In genomic region chr11:6611092-6612007, GRCh38 we compare ENCODE assay signal across 8 cellular contexts. TPM values are rescaled to one million over a fixed set of nuclear protein-coding genes. Genes with fewer than 3 reads are reported as not detected.
A peak's percentile ranks its signal among the peaks of the same experiment; 100 is the strongest.
DNase-seq lines count a peak whose midpoint lies in the region; FAIRE-seq and TF ChIP-seq lines count a peak whose summit lies in the region.

No MANE protein-coding gene starts in this region.

- DNase-seq in GM13976 (ENCODE audit: low spot score) (peak; percentile 28), HCEC 1CT (peak; percentile 43), NCI-H2227 treated with DMSO at 0.1 percent for 48 hours (lab: John Stamatoyannopoulos, UW) (peak; percentile 23), small intestine (peak; percentile 19), NOMO-1 treated with dmso at 0.1 percent for 144 hours (lab: John Stamatoyannopoulos, UW; ENCODE audit: unreplicated experiment) (no peak)
- no peak for DNase-seq in stimulated activated naive CD4-positive, alpha-beta T cell treated with Interleukin-2 at 50 U/mL for 16 hours (lab: John Stamatoyannopoulos, UW)

- peak overlapping the region; percentile 82 for H3K9ac ChIP-seq in iPS-18a (ENCODE audit: low read length)

- H3K4me1 ChIP-seq in iPS-18a (ENCODE audit: control insufficient read depth, low read depth, low read length) (peaks cover 10% of the 10 kb centered on the region), small intestine (ENCODE audit: control insufficient read depth in 2 of 2, insufficient read depth in 1 of 2, low read depth in 1 of 2, low read length in 1 of 2) (peaks cover 4 to 7% of the 10 kb centered on the region in 2 donors)

- TF ChIP-seq CTCF in GM13976 (IDR thresholded peaks at IDR 0.05; ENCODE audit: borderline replicate concordance, control extremely low read depth, extremely low read depth, insufficient read depth, missing control alignments), result no peak

- H3K27ac ChIP-seq in angular gyrus (ENCODE audit: low read depth, low read length) (peak overlapping the region; percentile 51), iPS-18a (ENCODE audit: low read length) (peak overlapping the region; percentile 9), small intestine (ENCODE audit: low read depth in 1 of 2, low read length in 1 of 2) (peak overlapping the region; percentile 92 to 96)

- 8 to 11% (median 10%) methylated on average over 41 to 45 of the region's 45 CpGs for WGBS in small intestine, 3 donors

- H3K27me3 ChIP-seq in iPS-18a (ENCODE audit: control insufficient read depth, insufficient read depth, low read length), result no peaks in the 10 kb centered on the region
- H3K27me3 ChIP-seq in small intestine (ENCODE audit: control insufficient read depth in 2 of 2, insufficient read depth in 2 of 2, low read length in 2 of 2), result no peaks in the 10 kb centered on the region

- H3K36me3 ChIP-seq in iPS-18a (ENCODE audit: control insufficient read depth, low read depth, low read length) (peaks cover 38% of the 10 kb centered on the region), small intestine (ENCODE audit: control insufficient read depth in 2 of 2, insufficient read depth in 2 of 2, low read length in 2 of 2) (peaks cover 9 to 14% of the 10 kb centered on the region in 2 donors)

- H3K4me3 ChIP-seq in iPS-18a (ENCODE audit: low read length), result peak overlapping the region; percentile 86
- peak overlapping the region; percentile 79 to 98 for H3K4me3 ChIP-seq in small intestine (ENCODE audit: low read depth in 1 of 2, low read length in 2 of 2)

- H3K9me3 ChIP-seq in iPS-18a (ENCODE audit: control insufficient read depth, low read depth, low read length) (no peaks in the 10 kb centered on the region), small intestine (ENCODE audit: control insufficient read depth, low read depth) (no peaks in the 10 kb centered on the region)

- no peak for FAIRE-seq in small intestine (lab: Jason Lieb, UNC)

- in situ Hi-C loops in GM13976 (cut with MboI; ENCODE audit: low sequenced_read_pairs, unreplicated experiment), result no loop called here

RNA-seq across cellular contexts. Expression of gene TAF10, which starts 0.7 kb away (rescaled TPM):
- 100 to 1,000 TPM in 2 of 3 donors, 10 to 100 TPM in 1; 62.6 to 133 (median 114) TPM for polyA plus RNA-seq in small intestine

RNA-seq across cellular contexts. Expression of gene ILK, which starts 7.8 kb away (rescaled TPM):
- 10 to 100 TPM; 73.9 to 97.3 (median 88.9) TPM for polyA plus RNA-seq in small intestine

RNA-seq across cellular contexts. Expression of gene TPP1, which starts 7.9 kb away (rescaled TPM):
- polyA plus RNA-seq in small intestine, result 10 to 100 TPM; 25.4 to 43.9 (median 25.5) TPM

RNA-seq across cellular contexts. Expression of gene RRP8, which starts 7.9 kb away (rescaled TPM):
- polyA plus RNA-seq in small intestine, result 10 to 100 TPM; 15.9 to 28.4 (median 16.0) TPM

RNA-seq across cellular contexts. Expression of gene DCHS1, which starts 44.3 kb away (rescaled TPM):
- polyA plus RNA-seq in small intestine, result 1 to 10 TPM in 1 of 3 donors, under 1 TPM in 2; under 0.01 to 7.0 (median 0.27) TPM

Comparison
In these comparisons a context has a peak if more than half of its experiments do, and no peak if none do; other contexts are left out.
1. DNase-seq: peak in GM13976 (single experiment), HCEC 1CT (single experiment), NCI-H2227 treated with DMSO at 0.1 percent for 48 hours (single experiment) and small intestine (single experiment); none in stimulated activated naive CD4-positive, alpha-beta T cell treated with Interleukin-2 at 50 U/mL for 16 hours (single experiment) and NOMO-1 treated with dmso at 0.1 percent for 144 hours (single experiment).
2. H3K27ac ChIP-seq: peak in every context shown above with its lines; median percentile 94 in small intestine; 51 in angular gyrus; 9 in iPS-18a.